16 cellular contexts compared by ENCODE assay signal in genomic region chr4:12884846-12885796, GRCh38.
DNase-seq lines count a peak whose midpoint lies in the region; ATAC-seq and TF ChIP-seq lines count a peak whose summit lies in the region.
"Had no signal": no experiment of that assay in that cellular context is flagged by ENCODE, and none has a peak within 500 bp of the region (broad histone marks: within the 10 kb centered on the region; RNA-seq: fewer than 3 reads in every experiment).

No MANE protein-coding gene starts in this region.

- no peak overlapping the region; the same call in 2 of the 3 replicates for H3K4me3 Mint-ChIP-seq in GM23338

- no peak overlapping the region for H3K4me3 ChIP-seq in GM23338
- H3K4me3 ChIP-seq in WERI-Rb-1 (ENCODE audit: low read depth, low read length) = peak overlapping the region; percentile 39
- no peak overlapping the region for H3K4me3 ChIP-seq in coronary artery
- H3K4me3 ChIP-seq: K562 had no signal

- H3K9me3 Mint-ChIP-seq in GM23338 = peaks cover 7% of the 10 kb centered on the region; the same call in 2 of the 3 replicates

- H3K9me3 ChIP-seq in WERI-Rb-1 (ENCODE audit: severe bottlenecking) = no peaks in the 10 kb centered on the region

- peak; percentile 94 for ATAC-seq in GM23338
- no peak for ATAC-seq in HG03025 (IDR thresholded peaks at IDR 0.05; ENCODE audit: low FRiP score, unreplicated experiment)
- ATAC-seq: K562 had no signal

- no peaks in the 10 kb centered on the region; the same call in 1 of the 2 replicates for H3K4me1 ChIP-seq in GM23338 (ENCODE audit: insufficient read depth)

- 0 out of 2 replicates have a peak overlapping the region, but pooled peaks have one; percentile 43 for H3K27ac Mint-ChIP-seq in GM23338

- H3K36me3 ChIP-seq in GM23338 (ENCODE audit: insufficient read depth) (no peaks in the 10 kb centered on the region), WERI-Rb-1 (no peaks in the 10 kb centered on the region)

- peak in 1 of 2 experiments; percentile 22; a peak in 1 of 4 replicates for TF ChIP-seq CTCF in GM23338 (conservative IDR thresholded peaks at IDR 0.05; ENCODE audit: low read depth in 2 of 2)
- TF ChIP-seq CTCF in WERI-Rb-1 (IDR thresholded peaks at IDR 0.05; ENCODE audit: low read depth, low read length) = no peak
- no peak for TF ChIP-seq CTCF in coronary artery (IDR thresholded peaks at IDR 0.05)

- DNase-seq in GM23338 (ENCODE audit: low spot score) (peak; percentile 34), WERI-Rb-1 (peak; percentile 65), left kidney (ENCODE audit: low read depth, low spot score) (peak; percentile 66), retina (peak; percentile 48), NCI-H1105 treated with DMSO at 0.1 percent for 48 hours (lab: John Stamatoyannopoulos, UW) (no peak), coronary artery (ENCODE audit: low spot score) (no peak), MV-4-11 (lab: John Stamatoyannopoulos, UW) (no peak)
- DNase-seq: DMS153, EL, NCI-H1436, NCI-H2029 treated with DMSO at 0.1 percent for 48 hours, NCI-H510A treated with DMSO at 0.1 percent for 48 hours, SHP77 treated with DMSO at 0.1 percent for 48 hours had no signal

- no peaks in the 10 kb centered on the region for H3F3A ChIP-seq in GM23338 (replicated peaks; ENCODE audit: low read depth)

- peaks cover 2% of the 10 kb centered on the region; the same call in 2 of the 3 replicates for H3K36me3 Mint-ChIP-seq in GM23338 (ENCODE audit: low read depth)

- H4K20me1 ChIP-seq in GM23338 (replicated peaks; ENCODE audit: insufficient read depth) = no peaks in the 10 kb centered on the region

- H3K27me3 ChIP-seq in GM23338 (ENCODE audit: insufficient read depth) = no peaks in the 10 kb centered on the region
- H3K27me3 ChIP-seq in WERI-Rb-1 (ENCODE audit: insufficient read depth, low read depth, severe bottlenecking) = no peaks in the 10 kb centered on the region

- peak overlapping the region; percentile 78 for H2AFZ ChIP-seq in GM23338

- peaks cover 14% of the 10 kb centered on the region; the same call in 2 of the 3 replicates for H3K4me1 Mint-ChIP-seq in GM23338

- no peak overlapping the region; the same call in 1 of the 2 replicates for H3K4me2 ChIP-seq in GM23338

- peak overlapping the region; percentile 19; the same call in 1 of the 2 replicates for H3K27ac ChIP-seq in GM23338 (ENCODE audit: low read depth)
- peak overlapping the region; percentile 76 for H3K27ac ChIP-seq in WERI-Rb-1
- H3K27ac ChIP-seq in coronary artery = no peak overlapping the region
- H3K27ac ChIP-seq: C4-2B had no signal

- H3K9me2 ChIP-seq in GM23338 (ENCODE audit: insufficient read depth) = peaks cover 16% of the 10 kb centered on the region; the same call in 1 of the 2 replicates

- peaks cover 1% of the 10 kb centered on the region for H3K27me3 Mint-ChIP-seq in GM23338 (ENCODE audit: insufficient read depth, low read depth, poor library complexity)

- H3K79me2 ChIP-seq in GM23338 (replicated peaks; ENCODE audit: insufficient read depth) = no peaks in the 10 kb centered on the region

TF ChIP-seq in GM23338, 12 proteins besides CTCF, POLR2A, EP300 and RAD21 (continues in another document):
- TF ChIP-seq STAT1 (IDR thresholded peaks at IDR 0.05; ENCODE audit: unreplicated experiment) = no peak
- no peak for TF ChIP-seq EZH2 (IDR thresholded peaks at IDR 0.05; ENCODE audit: low read depth, unreplicated experiment)
- no peak for TF ChIP-seq NANOG (IDR thresholded peaks at IDR 0.05; ENCODE audit: borderline replicate concordance)
- TF ChIP-seq ZNF462 (CRISPR knock-in tag; IDR thresholded peaks at IDR 0.05) = no peak
- TF ChIP-seq REST (IDR thresholded peaks at IDR 0.05; ENCODE audit: unreplicated experiment) = no peak
- TF ChIP-seq JUNB (IDR thresholded peaks at IDR 0.05; ENCODE audit: unreplicated experiment) = no peak
- TF ChIP-seq ETS1 (IDR thresholded peaks at IDR 0.05) = no peak

Comparison
In these comparisons a context has a peak if more than half of its experiments do, and no peak if none do; other contexts are left out.
1. DNase-seq: peak in GM23338 (single experiment), WERI-Rb-1 (single experiment), left kidney (single experiment) and retina (single experiment); none in NCI-H1105 treated with DMSO at 0.1 percent for 48 hours (single experiment), coronary artery (single experiment) and MV-4-11 (single experiment).
2. H3K27ac ChIP-seq: peak in GM23338 (single experiment) and WERI-Rb-1 (single experiment); none in coronary artery (0 of 2).